ENCODE assay signal across 8 cellular contexts in genomic region chr11:106022795-106023275, GRCh38. TPM values are rescaled to one million over a fixed set of nuclear protein-coding genes. Genes with fewer than 3 reads are reported as not detected.
A peak's percentile ranks its signal among the peaks of the same experiment; 100 is the strongest.
DNase-seq lines count a peak whose midpoint lies in the region; ATAC-seq and TF ChIP-seq lines count a peak whose summit lies in the region.

No MANE protein-coding gene starts in this region.

- H3K36me3 ChIP-seq in DOHH2 (ENCODE audit: control insufficient read depth, low read length) (peaks cover 37% of the 10 kb centered on the region), SJSA1 (no peaks in the 10 kb centered on the region), esophagus muscularis mucosa (no peaks in the 10 kb centered on the region), trophoblast cell (ENCODE audit: control insufficient read depth in 1 of 2, insufficient read depth in 2 of 2, low read length in 2 of 2) (no peaks in the 10 kb centered on the region)

- H4K91ac ChIP-seq in trophoblast cell (ENCODE audit: low read depth, low read length) = no peak overlapping the region

- 93% methylated on average over 7 of the region's 7 CpGs for WGBS in esophagus muscularis mucosa
- 100% methylated on average over 2 of the region's 7 CpGs for WGBS in trophoblast cell (ENCODE audit: extremely low coverage, insufficient coverage, insufficient read length)

- H3K4me3 ChIP-seq in DOHH2 (ENCODE audit: low read length) (peak overlapping the region; percentile 94), SJSA1 (peak overlapping the region; percentile 85), esophagus muscularis mucosa (peak overlapping the region; percentile 65 to 91 (median 81)), trophoblast cell (ENCODE audit: low read depth, low read length) (peak overlapping the region; percentile 66)

- H3K9me3 ChIP-seq in DOHH2 (ENCODE audit: control insufficient read depth, insufficient read depth, low read length) (no peaks in the 10 kb centered on the region), SJSA1 (replicated peaks) (no peaks in the 10 kb centered on the region), esophagus muscularis mucosa (no peaks in the 10 kb centered on the region), trophoblast cell (ENCODE audit: insufficient read depth, low read depth, low read length) (no peaks in the 10 kb centered on the region)

- H3K79me2 ChIP-seq in DOHH2 (ENCODE audit: control insufficient read depth, low read length) (peaks cover 42% of the 10 kb centered on the region), trophoblast cell (ENCODE audit: control insufficient read depth, insufficient read depth, low read length, poor library complexity) (peaks cover 4% of the 10 kb centered on the region)

- no peaks in the 10 kb centered on the region for H4K20me1 ChIP-seq in DOHH2 (ENCODE audit: control insufficient read depth, insufficient read depth, low read depth, low read length)

- H3K9ac ChIP-seq in trophoblast cell (ENCODE audit: low read length) = no peak overlapping the region

- H3K79me1 ChIP-seq in trophoblast cell (ENCODE audit: low read length) = peaks cover 4% of the 10 kb centered on the region

- TF ChIP-seq POLR2A in esophagus muscularis mucosa (IDR thresholded peaks at IDR 0.05; ENCODE audit: low read depth) = no peak

- 0 out of 2 replicates have a peak, but pooled peaks cover 5% of the 10 kb centered on the region for H3F3A ChIP-seq in DOHH2 (ENCODE audit: control insufficient read depth, insufficient read depth)

- no peak overlapping the region for H3K4ac ChIP-seq in trophoblast cell (ENCODE audit: low read depth, low read length)

- H3K27ac ChIP-seq in DOHH2 (ENCODE audit: low read depth, low read length) (peak overlapping the region; percentile 37), SJSA1 (no peak overlapping the region), esophagus muscularis mucosa (replicated peaks in 1 of 4) (peak overlapping the region; percentile 73 to 86 (median 82)), trophoblast cell (ENCODE audit: low read depth, low read length) (no peak overlapping the region)

- peak overlapping the region; percentile 96 for H2AFZ ChIP-seq in trophoblast cell (ENCODE audit: insufficient read depth, low read length, poor library complexity)

- no peak overlapping the region for H2AK5ac ChIP-seq in trophoblast cell (ENCODE audit: low read length)

- DNase-seq in SJSA1 (ENCODE audit: low read depth in 1 of 2, low spot score in 2 of 2) = no peak
- no peak for DNase-seq in esophagus muscularis mucosa (ENCODE audit: extremely low spot score)
- no peak for DNase-seq in trophoblast cell
- DNase-seq in COLO668 (lab: John Stamatoyannopoulos, UW; ENCODE audit: unreplicated experiment) = no peak
- no peak for DNase-seq in anterior cingulate cortex (lab: John Stamatoyannopoulos, UW)

- H3K4me1 ChIP-seq in DOHH2 (ENCODE audit: control insufficient read depth, low read length) (peaks cover 35% of the 10 kb centered on the region), SJSA1 (replicated peaks) (no peaks in the 10 kb centered on the region), esophagus muscularis mucosa (peaks cover 29 to 38% (median 35%) of the 10 kb centered on the region in 4 donors), trophoblast cell (ENCODE audit: control insufficient read depth in 1 of 2, insufficient read depth in 2 of 2, low read length in 2 of 2) (no peaks in the 10 kb centered on the region)

- intact Hi-C loops in esophagus muscularis mucosa (cut with DNase I) = loop anchor here (5.0 kb wide), 1 partner anchor 54 kb away; the partner anchor contains the start of genes AASDHPPT and KBTBD3

- ATAC-seq in HG02610 (IDR thresholded peaks at IDR 0.05; ENCODE audit: unreplicated experiment) = no peak
- ATAC-seq in GM19328 (IDR thresholded peaks at IDR 0.05; ENCODE audit: unreplicated experiment) = no peak

- no peak overlapping the region for H4K12ac ChIP-seq in trophoblast cell (ENCODE audit: low read depth, low read length)

- H3K9me2 ChIP-seq in DOHH2 (replicated peaks; ENCODE audit: control insufficient read depth, low read length) = no peaks in the 10 kb centered on the region

- no peak overlapping the region for H3K23ac ChIP-seq in trophoblast cell (ENCODE audit: low read length)

- peak overlapping the region; percentile 74 for H3K14ac ChIP-seq in trophoblast cell (ENCODE audit: low read length)

- H3K4me2 ChIP-seq in DOHH2 (ENCODE audit: low read length) (peak overlapping the region; percentile 73), trophoblast cell (ENCODE audit: low read length) (peak overlapping the region; percentile 60)

- no peak overlapping the region for H3K18ac ChIP-seq in trophoblast cell (ENCODE audit: low read length)

- H2BK12ac ChIP-seq in trophoblast cell (ENCODE audit: low read length) = no peak overlapping the region

- TF ChIP-seq CTCF in DOHH2 (IDR thresholded peaks at IDR 0.05; ENCODE audit: low read depth, low read length, poor library complexity, severe bottlenecking) = no peak
- TF ChIP-seq CTCF in esophagus muscularis mucosa (IDR thresholded peaks at IDR 0.05) = no peak

- no peaks in the 10 kb centered on the region for H3K27me3 ChIP-seq in DOHH2 (ENCODE audit: control insufficient read depth, low read length)
- H3K27me3 ChIP-seq in SJSA1 (replicated peaks) = no peaks in the 10 kb centered on the region
- H3K27me3 ChIP-seq in esophagus muscularis mucosa = no peaks in the 10 kb centered on the region
- H3K27me3 ChIP-seq in trophoblast cell (ENCODE audit: insufficient read depth, low read length) = no peaks in the 10 kb centered on the region

- no peak for TF ChIP-seq EP300 in esophagus muscularis mucosa (IDR thresholded peaks at IDR 0.05)

- peak overlapping the region; percentile 90 for H4K8ac ChIP-seq in trophoblast cell (ENCODE audit: low read depth, low read length)

- H2BK5ac ChIP-seq in trophoblast cell (ENCODE audit: low read depth, low read length, poor library complexity) = no peak overlapping the region

- no peak overlapping the region for H2BK120ac ChIP-seq in trophoblast cell (ENCODE audit: insufficient read depth, low read length, poor library complexity)

RNA-seq across cellular contexts. Expression of gene MSANTD4, which starts 0.8 kb away (rescaled TPM):
- total RNA-seq in SJSA1 (2014; rRNA removed; shearing (Covaris generic)) = 11.5 and 14.2 TPM in 2 replicates
- 10 to 100 TPM; 22.5 to 32.8 (median 25.6) TPM for total RNA-seq in esophagus muscularis mucosa
- 6.4 and 7.1 TPM in 2 replicates for polyA plus RNA-seq in trophoblast cell (2013)

RNA-seq across cellular contexts. Expression of gene KBTBD3, which starts 54.3 kb away (rescaled TPM):
- 0.16 and 0.76 TPM in 2 replicates for total RNA-seq in SJSA1 (2014; rRNA removed; shearing (Covaris generic))
- 1 to 10 TPM; 3.6 to 8.3 (median 6.6) TPM for total RNA-seq in esophagus muscularis mucosa
- 2.0 and 2.8 TPM in 2 replicates for polyA plus RNA-seq in trophoblast cell (2013)

RNA-seq across cellular contexts. Expression of gene AASDHPPT, which starts 54.6 kb away (rescaled TPM):
- 39.3 and 44.2 TPM in 2 replicates for total RNA-seq in SJSA1 (2014; rRNA removed; shearing (Covaris generic))
- 10 to 100 TPM; 23.7 to 28.0 (median 24.7) TPM for total RNA-seq in esophagus muscularis mucosa
- 17.3 and 19.2 TPM in 2 replicates for polyA plus RNA-seq in trophoblast cell (2013)

Comparison
In these comparisons a context has a peak if more than half of its experiments do, and no peak if none do; other contexts are left out.
1. H3K27ac ChIP-seq: peak in DOHH2 (single experiment) and esophagus muscularis mucosa (4 of 4); none in SJSA1 (single experiment) and trophoblast cell (single experiment).
2. Peak in every context shown above with its lines, with median percentiles within 50 percentile points of each other: H3K4me3 ChIP-seq.